ENCODE assay signal across 1 cellular context in genomic region chrX:70453024-70453618, GRCh38.
TF ChIP-seq lines count a peak whose summit lies in the region.

No MANE protein-coding gene starts in this region.

TF ChIP-seq in WTC11, 78 proteins besides CTCF, POLR2A, EP300 and RAD21 (continued from another document):
- TF ChIP-seq, protein P1, sequence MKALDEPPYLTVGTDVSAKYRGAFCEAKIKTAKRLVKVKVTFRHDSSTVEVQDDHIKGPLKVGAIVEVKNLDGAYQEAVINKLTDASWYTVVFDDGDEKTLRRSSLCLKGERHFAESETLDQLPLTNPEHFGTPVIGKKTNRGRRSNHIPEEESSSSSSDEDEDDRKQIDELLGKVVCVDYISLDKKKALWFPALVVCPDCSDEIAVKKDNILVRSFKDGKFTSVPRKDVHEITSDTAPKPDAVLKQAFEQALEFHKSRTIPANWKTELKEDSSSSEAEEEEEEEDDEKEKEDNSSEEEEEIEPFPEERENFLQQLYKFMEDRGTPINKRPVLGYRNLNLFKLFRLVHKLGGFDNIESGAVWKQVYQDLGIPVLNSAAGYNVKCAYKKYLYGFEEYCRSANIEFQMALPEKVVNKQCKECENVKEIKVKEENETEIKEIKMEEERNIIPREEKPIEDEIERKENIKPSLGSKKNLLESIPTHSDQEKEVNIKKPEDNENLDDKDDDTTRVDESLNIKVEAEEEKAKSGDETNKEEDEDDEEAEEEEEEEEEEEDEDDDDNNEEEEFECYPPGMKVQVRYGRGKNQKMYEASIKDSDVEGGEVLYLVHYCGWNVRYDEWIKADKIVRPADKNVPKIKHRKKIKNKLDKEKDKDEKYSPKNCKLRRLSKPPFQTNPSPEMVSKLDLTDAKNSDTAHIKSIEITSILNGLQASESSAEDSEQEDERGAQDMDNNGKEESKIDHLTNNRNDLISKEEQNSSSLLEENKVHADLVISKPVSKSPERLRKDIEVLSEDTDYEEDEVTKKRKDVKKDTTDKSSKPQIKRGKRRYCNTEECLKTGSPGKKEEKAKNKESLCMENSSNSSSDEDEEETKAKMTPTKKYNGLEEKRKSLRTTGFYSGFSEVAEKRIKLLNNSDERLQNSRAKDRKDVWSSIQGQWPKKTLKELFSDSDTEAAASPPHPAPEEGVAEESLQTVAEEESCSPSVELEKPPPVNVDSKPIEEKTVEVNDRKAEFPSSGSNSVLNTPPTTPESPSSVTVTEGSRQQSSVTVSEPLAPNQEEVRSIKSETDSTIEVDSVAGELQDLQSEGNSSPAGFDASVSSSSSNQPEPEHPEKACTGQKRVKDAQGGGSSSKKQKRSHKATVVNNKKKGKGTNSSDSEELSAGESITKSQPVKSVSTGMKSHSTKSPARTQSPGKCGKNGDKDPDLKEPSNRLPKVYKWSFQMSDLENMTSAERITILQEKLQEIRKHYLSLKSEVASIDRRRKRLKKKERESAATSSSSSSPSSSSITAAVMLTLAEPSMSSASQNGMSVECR (CRISPR knock-in tag; IDR thresholded peaks at IDR 0.05; ENCODE audit: borderline replicate concordance), result no peak
- TF ChIP-seq JUN (CRISPR knock-in tag; IDR thresholded peaks at IDR 0.05) (no peak), TCF7 (CRISPR knock-in tag; IDR thresholded peaks at IDR 0.05; ENCODE audit: low read depth) (no peak), NFE2L1 (CRISPR knock-in tag; IDR thresholded peaks at IDR 0.05) (no peak), GABPB1 (CRISPR knock-in tag; IDR thresholded peaks at IDR 0.05) (no peak), ZNF396 (CRISPR knock-in tag; IDR thresholded peaks at IDR 0.05; ENCODE audit: borderline replicate concordance) (no peak)
- TF ChIP-seq, protein P2, sequence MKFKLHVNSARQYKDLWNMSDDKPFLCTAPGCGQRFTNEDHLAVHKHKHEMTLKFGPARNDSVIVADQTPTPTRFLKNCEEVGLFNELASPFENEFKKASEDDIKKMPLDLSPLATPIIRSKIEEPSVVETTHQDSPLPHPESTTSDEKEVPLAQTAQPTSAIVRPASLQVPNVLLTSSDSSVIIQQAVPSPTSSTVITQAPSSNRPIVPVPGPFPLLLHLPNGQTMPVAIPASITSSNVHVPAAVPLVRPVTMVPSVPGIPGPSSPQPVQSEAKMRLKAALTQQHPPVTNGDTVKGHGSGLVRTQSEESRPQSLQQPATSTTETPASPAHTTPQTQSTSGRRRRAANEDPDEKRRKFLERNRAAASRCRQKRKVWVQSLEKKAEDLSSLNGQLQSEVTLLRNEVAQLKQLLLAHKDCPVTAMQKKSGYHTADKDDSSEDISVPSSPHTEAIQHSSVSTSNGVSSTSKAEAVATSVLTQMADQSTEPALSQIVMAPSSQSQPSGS (CRISPR knock-in tag; IDR thresholded peaks at IDR 0.05; ENCODE audit: borderline replicate concordance, low read depth), result no peak
